9 cellular contexts compared by ENCODE assay signal in genomic region chr20:43844778-43845614, GRCh38.
DNase-seq lines count a peak whose midpoint lies in the region; ATAC-seq, FAIRE-seq and TF ChIP-seq lines count a peak whose summit lies in the region.
"Had no signal": no experiment of that assay in that cellular context is flagged by ENCODE, and none has a peak within 500 bp of the region (broad histone marks: within the 10 kb centered on the region; RNA-seq: fewer than 3 reads in every experiment).

No MANE protein-coding gene starts in this region.

- intact Hi-C loops in esophagus squamous epithelium (cut with DNase I), result no loop called here

- peak in 3 of 6 experiments; percentile 8 to 31 (median 29) for TF ChIP-seq CTCF in esophagus squamous epithelium (IDR thresholded peaks at IDR 0.05)
- peak; percentile 44 for TF ChIP-seq CTCF in retinal pigment epithelial cell (conservative IDR thresholded peaks at IDR 0.05; ENCODE audit: low read depth, low read length)

- H3K9me3 ChIP-seq in esophagus squamous epithelium, result no peaks in the 10 kb centered on the region

- H3K4me1 ChIP-seq in esophagus squamous epithelium, result peaks cover 3 to 39% (median 6%) of the 10 kb centered on the region in 3 donors

- H3K27ac ChIP-seq in esophagus squamous epithelium, result peak overlapping the region in 3 of 4 donors; percentile 7 to 57 (median 51)

- H3K27me3 ChIP-seq in esophagus squamous epithelium, result no peaks in the 10 kb centered on the region

- no peak for TF ChIP-seq POLR2A in esophagus squamous epithelium (IDR thresholded peaks at IDR 0.05)

- H3K4me3 ChIP-seq in esophagus squamous epithelium (no peak overlapping the region), retinal pigment epithelial cell (ENCODE audit: low read length) (no peak overlapping the region)

- ATAC-seq in GM18511 (IDR thresholded peaks at IDR 0.05; ENCODE audit: unreplicated experiment) (no peak), GM19324 (IDR thresholded peaks at IDR 0.05; ENCODE audit: low FRiP score, unreplicated experiment) (no peak), GM21381 (IDR thresholded peaks at IDR 0.05; ENCODE audit: unreplicated experiment) (no peak)

- 28 to 40% methylated on average over 6 of the region's 6 CpGs for WGBS in esophagus squamous epithelium, 2 donors

- peak; percentile 30 for DNase-seq in NCI-H2227 (lab: John Stamatoyannopoulos, UW; ENCODE audit: unreplicated experiment)
- no peak for DNase-seq in NCI-H2227 treated with DMSO at 0.1 percent for 48 hours (lab: John Stamatoyannopoulos, UW)
- DNase-seq in RCC 7860 (ENCODE audit: low spot score), result peak; percentile 83
- no peak for DNase-seq in esophagus squamous epithelium (lab: John Stamatoyannopoulos, UW)
- peak; percentile 10 for DNase-seq in retinal pigment epithelial cell (ENCODE audit: low read depth)
- DNase-seq: activated naive CD8-positive, alpha-beta T cell treated with anti-CD3 and anti-CD28 coated beads, Interleukin-2, amount 10 ng/mL, durations not matched to agents 7 days and 5 days had no signal

- H3K36me3 ChIP-seq in esophagus squamous epithelium, result no peaks in the 10 kb centered on the region

- no peak for FAIRE-seq in RCC 7860 (lab: Jason Lieb, UNC)

Comparison
In these comparisons a context has a peak if more than half of its experiments do, and no peak if none do; other contexts are left out.
1. DNase-seq: peak in NCI-H2227 (single experiment), RCC 7860 (single experiment) and retinal pigment epithelial cell (single experiment); none in NCI-H2227 treated with DMSO at 0.1 percent for 48 hours (single experiment) and esophagus squamous epithelium (single experiment).